In the genomic region with DNA sequence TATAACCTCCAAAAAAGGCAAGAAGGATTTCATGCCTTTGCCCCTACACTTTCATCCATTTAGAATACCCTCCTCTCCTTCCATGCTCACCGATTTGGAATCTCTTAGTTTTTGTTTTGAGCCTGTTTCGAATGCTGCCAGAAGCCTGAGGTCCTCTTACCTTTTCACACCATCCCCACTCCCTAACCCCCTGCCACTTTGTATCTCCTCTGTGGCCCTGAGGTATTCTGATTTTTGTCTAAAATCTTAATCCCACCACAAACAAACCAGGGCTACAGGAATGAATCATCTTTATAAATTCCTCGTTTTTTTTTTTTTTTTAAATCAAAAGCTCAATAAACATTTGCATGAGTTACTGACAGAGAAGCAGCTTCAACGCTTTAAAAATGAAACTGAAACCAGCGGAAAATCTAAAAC, we compare ENCODE assay signal across 8 cellular contexts. TPM values are rescaled to one million over a fixed set of nuclear protein-coding genes. Genes with fewer than 3 reads are reported as not detected.
DNase-seq lines count a peak whose midpoint lies in the region; ATAC-seq and TF ChIP-seq lines count a peak whose summit lies in the region.

No MANE protein-coding gene starts in this region.

- H3K4me1 Mint-ChIP-seq in activated naive CD8-positive, alpha-beta T cell treated with anti-CD3 and anti-CD28 coated beads for 36 hours: peaks cover 28% of the 10 kb centered on the region

- no peak for DNase-seq in cardiac muscle cell (ENCODE audit: low read depth in 1 of 2, low spot score in 1 of 2)
- no peak for DNase-seq in left ventricle myocardium superior
- no peak for DNase-seq in activated naive CD8-positive, alpha-beta T cell treated with anti-CD3 and anti-CD28 coated beads for 36 hours
- no peak for DNase-seq in left lobe of liver (ENCODE audit: low spot score)
- DNase-seq in thyroid gland: no peak
- DNase-seq in NCI-H510A treated with DMSO at 0.1 percent for 48 hours (lab: John Stamatoyannopoulos, UW): no peak

- H3K4me1 ChIP-seq in cardiac muscle cell (ENCODE audit: low read depth) (peaks cover 16% of the 10 kb centered on the region), thyroid gland (peaks cover 14% of the 10 kb centered on the region in 2 donors)

- peak overlapping the region; percentile 97 for H3K27ac Mint-ChIP-seq in activated naive CD8-positive, alpha-beta T cell treated with anti-CD3 and anti-CD28 coated beads for 36 hours

- intact Hi-C loops in left ventricle myocardium superior (cut with micrococcal nuclease): no loop called here
- intact Hi-C loops in thyroid gland (cut with DNase I): no loop called here

- no peaks in the 10 kb centered on the region for H3K27me3 ChIP-seq in cardiac muscle cell
- no peaks in the 10 kb centered on the region for H3K27me3 ChIP-seq in thyroid gland

- no peak for TF ChIP-seq POLR2A in thyroid gland (IDR thresholded peaks at IDR 0.05)

- TF ChIP-seq CTCF in cardiac muscle cell (IDR thresholded peaks at IDR 0.05; ENCODE audit: low read depth, low read length) (no peak), thyroid gland (IDR thresholded peaks at IDR 0.05) (no peak)

- no peak for ATAC-seq in left ventricle myocardium superior
- peak; percentile 18 for ATAC-seq in HG03354 (IDR thresholded peaks at IDR 0.05; ENCODE audit: poor library complexity, severe bottlenecking, unreplicated experiment)
- peak; percentile 19 for ATAC-seq in left lobe of liver
- no peak for ATAC-seq in HG02970 (IDR thresholded peaks at IDR 0.05; ENCODE audit: low FRiP score, unreplicated experiment)

- H3K4me3 ChIP-seq in cardiac muscle cell: peak overlapping the region; percentile 58
- H3K4me3 ChIP-seq in thyroid gland (replicated peaks in 1 of 3): peak overlapping the region in 2 of 3 donors; percentile 78 to 82

- peak overlapping the region; percentile 8 for H3K27ac ChIP-seq in cardiac muscle cell
- peak overlapping the region; percentile 89 to 99 (median 94) for H3K27ac ChIP-seq in thyroid gland

- WGBS in thyroid gland, 2 donors: 1 to 3% methylated on average over 5 of the region's 5 CpGs

- peaks cover 37% of the 10 kb centered on the region for H3K36me3 Mint-ChIP-seq in activated naive CD8-positive, alpha-beta T cell treated with anti-CD3 and anti-CD28 coated beads for 36 hours

- H3K27me3 Mint-ChIP-seq in activated naive CD8-positive, alpha-beta T cell treated with anti-CD3 and anti-CD28 coated beads for 36 hours: peaks cover 13% of the 10 kb centered on the region

- peak overlapping the region; percentile 95 for H3K4me3 Mint-ChIP-seq in activated naive CD8-positive, alpha-beta T cell treated with anti-CD3 and anti-CD28 coated beads for 36 hours

- H3K36me3 ChIP-seq in cardiac muscle cell (peaks cover 20% of the 10 kb centered on the region), thyroid gland (peaks cover 12 to 21% of the 10 kb centered on the region in 2 donors)

- H3K9me3 ChIP-seq in cardiac muscle cell (ENCODE audit: low read depth) (no peaks in the 10 kb centered on the region), thyroid gland (no peaks in the 10 kb centered on the region)

- no peaks in the 10 kb centered on the region for H3K9me3 Mint-ChIP-seq in activated naive CD8-positive, alpha-beta T cell treated with anti-CD3 and anti-CD28 coated beads for 36 hours

RNA-seq across cellular contexts. Expression of a gene that starts 1.6 kb away (rescaled TPM):
- total RNA-seq in cardiac muscle cell (579 and 830 TPM in 2 replicates), left ventricle myocardium superior (471 TPM), left lobe of liver (384 TPM), thyroid gland (1,000 to 10,000 TPM in 3 of 4 donors, 100 to 1,000 TPM in 1; 790 to 1,916 (median 1,660) TPM)
- 348 and 386 TPM in 2 replicates for polyA plus RNA-seq in cardiac muscle cell
- 1,000 to 10,000 TPM; 1,899 to 2,004 TPM for total RNA-seq in activated naive CD8-positive, alpha-beta T cell treated with anti-CD3 and anti-CD28 coated beads for 36 hours

RNA-seq across cellular contexts. Expression of a gene that starts 14.3 kb away (rescaled TPM):
- 9.3 and 12.6 TPM in 2 replicates for total RNA-seq in cardiac muscle cell
- 18.7 and 24.8 TPM in 2 replicates for polyA plus RNA-seq in cardiac muscle cell
- 3.3 TPM for total RNA-seq in left ventricle myocardium superior
- total RNA-seq in activated naive CD8-positive, alpha-beta T cell treated with anti-CD3 and anti-CD28 coated beads for 36 hours: 10 to 100 TPM in 1 of 2 experiments, 1 to 10 TPM in 1; 9.7 to 10.8 TPM
- total RNA-seq in left lobe of liver: 4.5 TPM
- total RNA-seq in thyroid gland: 10 to 100 TPM; 18.0 to 25.8 (median 23.5) TPM

RNA-seq across cellular contexts. Expression of a gene that starts 55.1 kb away (rescaled TPM):
- total RNA-seq in cardiac muscle cell (not detected in 2 replicates), left ventricle myocardium superior (1.9 TPM), left lobe of liver (0.78 TPM), thyroid gland (1 to 10 TPM in 2 of 4 donors, under 1 TPM in 1, not detected in 1; 0.78 to 4.0 (median 1.2) TPM)
- not detected in 2 replicates for polyA plus RNA-seq in cardiac muscle cell
- total RNA-seq in activated naive CD8-positive, alpha-beta T cell treated with anti-CD3 and anti-CD28 coated beads for 36 hours: 10 to 100 TPM in 1 of 2 experiments, 1 to 10 TPM in 1; 9.4 to 11.9 TPM

Comparison
In these comparisons a context has a peak if more than half of its experiments do, and no peak if none do; other contexts are left out.
1. ATAC-seq: peak in HG03354 (single experiment) and left lobe of liver (single experiment); none in left ventricle myocardium superior (single experiment) and HG02970 (single experiment).